Comparison of ENCODE assay signal across 8 cellular contexts in genomic region chr22:37930270-37930951, GRCh38. TPM values are rescaled to one million over a fixed set of nuclear protein-coding genes. Genes with fewer than 3 reads are reported as not detected.
DNase-seq lines count a peak whose midpoint lies in the region; ATAC-seq, FAIRE-seq and TF ChIP-seq lines count a peak whose summit lies in the region.

No MANE protein-coding gene starts in this region.

- CTCF ChIA-PET in A549 (lab: Yijun Ruan, JAX) = interaction anchor here (0.6 to 4.0 kb wide), 10 partner anchors 13 to 116 kb away, joined by 3 to 20 read pairs (median 6); partner anchors contain the start of gene MICALL1
- CTCF ChIA-PET in activated CD8-positive, alpha-beta T cell treated with anti-CD3 and anti-CD28 coated beads for 36 hours (lab: Charles Lee) = interaction anchor here (1.2 to 1.4 kb wide), 2 partner anchors 23 to 113 kb away, joined by 3 to 4 read pairs; partner anchors contain the start of genes C22orf23 and POLR2F

- no peaks in the 10 kb centered on the region for H3K27me3 ChIP-seq in Peyer's patch

- H3K27me3 Mint-ChIP-seq in activated CD8-positive, alpha-beta T cell treated with anti-CD3 and anti-CD28 coated beads for 36 hours = no peaks in the 10 kb centered on the region

- no peak overlapping the region for H3K4me2 ChIP-seq in A549

- no peak for TF ChIP-seq RAD21 in A549 (conservative IDR thresholded peaks at IDR 0.05 in 1 of 2, IDR thresholded peaks at IDR 0.05 in 1 of 2)

- H3K27ac ChIP-seq in A549 (no peak overlapping the region), kidney (ENCODE audit: low read depth in 2 of 2, low read length in 2 of 2) (no peak overlapping the region), Peyer's patch (no peak overlapping the region)

- H3K4me1 Mint-ChIP-seq in activated CD8-positive, alpha-beta T cell treated with anti-CD3 and anti-CD28 coated beads for 36 hours (ENCODE audit: low read depth) = peaks cover 9% of the 10 kb centered on the region

- no peak overlapping the region for H3K9ac ChIP-seq in kidney (ENCODE audit: low read length in 2 of 2)

- intact Hi-C loops in activated CD8-positive, alpha-beta T cell treated with anti-CD3 and anti-CD28 coated beads for 36 hours (cut with micrococcal nuclease) = loop anchor here (5.0 kb wide), 1 partner anchor 113 kb away; no protein-coding TSS in a partner anchor
- intact Hi-C loops in kidney (cut with DNase I) = no loop called here

- no peak for TF ChIP-seq EP300 in A549 (IDR thresholded peaks at IDR 0.05)

- peaks cover 2% of the 10 kb centered on the region for H3K36me3 Mint-ChIP-seq in activated CD8-positive, alpha-beta T cell treated with anti-CD3 and anti-CD28 coated beads for 36 hours (ENCODE audit: low read depth)

- ATAC-seq in A549 = peak; percentile 60 to 72
- ATAC-seq in activated CD8-positive, alpha-beta T cell treated with anti-CD3 and anti-CD28 coated beads for 36 hours = no peak

- H3K4me3 ChIP-seq in A549 (no peak overlapping the region), kidney (ENCODE audit: low read length in 2 of 2) (no peak overlapping the region), Peyer's patch (no peak overlapping the region)

- no peak for TF ChIP-seq POLR2A in A549 (IDR thresholded peaks at IDR 0.05; ENCODE audit: low read length)
- TF ChIP-seq POLR2A in Peyer's patch (IDR thresholded peaks at IDR 0.05) = no peak

- no peak overlapping the region for H3K27ac Mint-ChIP-seq in activated CD8-positive, alpha-beta T cell treated with anti-CD3 and anti-CD28 coated beads for 36 hours

- FAIRE-seq in A549 (lab: Jason Lieb, UNC) = no peak
- no peak for FAIRE-seq in kidney (lab: Jason Lieb, UNC)

- no peak overlapping the region for H3K4me3 Mint-ChIP-seq in activated CD8-positive, alpha-beta T cell treated with anti-CD3 and anti-CD28 coated beads for 36 hours

- peaks cover 14% of the 10 kb centered on the region for H3K4me1 ChIP-seq in A549
- peaks cover 12% of the 10 kb centered on the region in 2 donors for H3K4me1 ChIP-seq in kidney (ENCODE audit: control insufficient read depth in 1 of 2, insufficient read depth in 1 of 2, low read depth in 1 of 2, low read length in 2 of 2)
- peaks cover 0 to 16% (median 4%) of the 10 kb centered on the region in 4 donors for H3K4me1 ChIP-seq in Peyer's patch

- DNase-seq in A549 (ENCODE audit: low read depth in 1 of 2, low spot score in 1 of 2) = peak; percentile 25 to 28
- peak; percentile 36 for DNase-seq in activated CD8-positive, alpha-beta T cell treated with anti-CD3 and anti-CD28 coated beads for 36 hours
- peak; percentile 59 for DNase-seq in kidney
- no peak for DNase-seq in DMS79 (lab: John Stamatoyannopoulos, UW)
- DNase-seq in Peyer's patch = no peak
- no peak for DNase-seq in effector CD4-positive, alpha-beta T cell
- no peak for DNase-seq in NCI-H2081 treated with DMSO at 0.1 percent for 48 hours (lab: John Stamatoyannopoulos, UW)

- TF ChIP-seq CTCF in A549 (IDR thresholded peaks at IDR 0.05) (peak; percentile 37), GM12874 (IDR thresholded peaks at IDR 0.05; ENCODE audit: insufficient read depth, low read depth, low read length) (peak; percentile 56), kidney (IDR thresholded peaks at IDR 0.05; ENCODE audit: borderline replicate concordance, extremely low read depth, insufficient read depth) (peak; percentile 20), Peyer's patch (IDR thresholded peaks at IDR 0.05) (peak in 3 of 6 experiments; percentile 4 to 18 (median 14))
- TF ChIP-seq CTCF in activated CD8-positive, alpha-beta T cell treated with anti-CD3 and anti-CD28 coated beads for 36 hours (IDR thresholded peaks at IDR 0.05) = peak; percentile 52

- H3K9me3 ChIP-seq in A549 (no peaks in the 10 kb centered on the region), kidney (ENCODE audit: control insufficient read depth in 1 of 2, low read length in 2 of 2) (no peaks in the 10 kb centered on the region), Peyer's patch (no peaks in the 10 kb centered on the region)

- no peaks in the 10 kb centered on the region for H3K9me3 Mint-ChIP-seq in activated CD8-positive, alpha-beta T cell treated with anti-CD3 and anti-CD28 coated beads for 36 hours

- H3K36me3 ChIP-seq in kidney (ENCODE audit: control insufficient read depth in 1 of 2, insufficient read depth in 2 of 2, low read length in 2 of 2) = peaks cover 8 to 12% of the 10 kb centered on the region in 2 donors
- H3K36me3 ChIP-seq in Peyer's patch = peaks cover 0 to 71% (median 0%) of the 10 kb centered on the region in 3 donors

- POLR2A ChIA-PET in A549 (lab: Yijun Ruan, JAX) = interaction anchor here (1.4 kb wide), 1 partner anchor 25 kb away, joined by 5 read pairs; the partner anchor contains the start of gene MICALL1
- POLR2A ChIA-PET in activated CD8-positive, alpha-beta T cell treated with anti-CD3 and anti-CD28 coated beads for 36 hours (lab: Charles Lee) = interaction anchor here (0.8 to 1.0 kb wide), 2 partner anchors 14 to 106 kb away, joined by 3 read pairs; no protein-coding TSS in a partner anchor

- WGBS in A549 (ENCODE audit: missing lambda C conversion rate) = 86% methylated on average over 6 of the region's 11 CpGs

TF ChIP-seq in A549, 52 proteins besides CTCF, POLR2A, EP300 and RAD21:
- TF ChIP-seq HOXB13 (CRISPR knock-in tag; IDR thresholded peaks at IDR 0.05; ENCODE audit: low read depth) = no peak
- TF ChIP-seq TFCP2L1 (CRISPR knock-in tag; IDR thresholded peaks at IDR 0.05) = no peak
- no peak for TF ChIP-seq NPAS2 (CRISPR knock-in tag; IDR thresholded peaks at IDR 0.05; ENCODE audit: borderline replicate concordance)
- TF ChIP-seq ESRRA (IDR thresholded peaks at IDR 0.05; ENCODE audit: borderline replicate concordance, low read length) = no peak
- TF ChIP-seq RCOR1 (IDR thresholded peaks at IDR 0.05; ENCODE audit: low read depth, low read length) = no peak
- peak; percentile 72 for TF ChIP-seq ZFP36 (IDR thresholded peaks at IDR 0.05; ENCODE audit: borderline replicate concordance, partially characterized antibody)
- TF ChIP-seq SMC3 (IDR thresholded peaks at IDR 0.05) = no peak; the same call in 2 of the 3 replicates

RNA-seq across cellular contexts. Expression of gene C22orf23, which starts 23.0 kb away (rescaled TPM):
- 0.49 and 0.52 TPM in 2 replicates for polyA plus RNA-seq in A549 (2011; rRNA removed)
- polyA plus RNA-seq in A549 (2012; cell fraction: cytosol; rRNA removed) = 0.28 and 0.35 TPM in 2 replicates
- 0.23 and 0.71 TPM in 2 replicates for polyA plus RNA-seq in A549 (2012; cell fraction: nucleus; rRNA removed)
- 0.26 to 0.37 TPM (median 0.26 TPM) in 3 replicates for polyA plus RNA-seq in A549 (2017; fragmentation: RNase III; extraction: RNeasy Plus Mini Kit Qiagen cat#74134 plus additional on column Dnase treatment)
- 0.33 and 0.49 TPM in 2 replicates for polyA minus RNA-seq in A549 (2011; rRNA and poly(A)+ RNA removed)
- total RNA-seq in activated CD8-positive, alpha-beta T cell treated with anti-CD3 and anti-CD28 coated beads for 36 hours = not detected
- total RNA-seq in kidney = 0.57 TPM
- polyA plus RNA-seq in kidney (ENCODE audit: insufficient read depth, low read depth, low replicate concordance) = 1.0 TPM
- under 1 TPM in 1 of 4 donors, not detected in 3; 0.85 TPM for total RNA-seq in Peyer's patch

RNA-seq across cellular contexts. Expression of gene POLR2F, which starts 23.1 kb away (rescaled TPM):
- polyA plus RNA-seq in A549 (2011; rRNA removed) (59.1 and 90.0 TPM in 2 replicates), A549 (2017; fragmentation: RNase III; extraction: RNeasy Plus Mini Kit Qiagen cat#74134 plus additional on column Dnase treatment) (180 to 194 TPM (median 183 TPM) in 3 replicates), kidney (ENCODE audit: insufficient read depth, low read depth, low replicate concordance) (121 TPM)
- 193 and 287 TPM in 2 replicates for polyA plus RNA-seq in A549 (2012; cell fraction: cytosol; rRNA removed)
- 77.2 and 81.6 TPM in 2 replicates for polyA plus RNA-seq in A549 (2012; cell fraction: nucleus; rRNA removed)
- polyA minus RNA-seq in A549 (2011; rRNA and poly(A)+ RNA removed) = 20.3 and 21.3 TPM in 2 replicates
- 10 to 100 TPM; 82.2 to 85.4 TPM for total RNA-seq in activated CD8-positive, alpha-beta T cell treated with anti-CD3 and anti-CD28 coated beads for 36 hours
- total RNA-seq in kidney (57.9 TPM), Peyer's patch (10 to 100 TPM; 51.1 to 97.4 (median 55.2) TPM)

RNA-seq across cellular contexts. Expression of gene MICALL1, which starts 24.3 kb away (rescaled TPM):
- polyA plus RNA-seq in A549 (2011; rRNA removed) (10.4 and 11.1 TPM in 2 replicates), A549 (2017; fragmentation: RNase III; extraction: RNeasy Plus Mini Kit Qiagen cat#74134 plus additional on column Dnase treatment) (16.1 to 19.0 TPM (median 18.6 TPM) in 3 replicates), kidney (ENCODE audit: insufficient read depth, low read depth, low replicate concordance) (9.6 TPM)
- polyA plus RNA-seq in A549 (2012; cell fraction: cytosol; rRNA removed) = 8.1 and 13.2 TPM in 2 replicates
- polyA plus RNA-seq in A549 (2012; cell fraction: nucleus; rRNA removed) = 18.0 and 23.4 TPM in 2 replicates
- 18.0 and 19.1 TPM in 2 replicates for polyA minus RNA-seq in A549 (2011; rRNA and poly(A)+ RNA removed)
- 10 to 100 TPM; 10.2 to 11.8 TPM for total RNA-seq in activated CD8-positive, alpha-beta T cell treated with anti-CD3 and anti-CD28 coated beads for 36 hours
- total RNA-seq in kidney (30.9 TPM), Peyer's patch (10 to 100 TPM; 24.5 to 49.0 (median 31.8) TPM)

RNA-seq across cellular contexts. Expression of gene SOX10, which starts 53.9 kb away (rescaled TPM):
- polyA plus RNA-seq in A549 (2011; rRNA removed) (not detected in 2 replicates), A549 (2017; fragmentation: RNase III; extraction: RNeasy Plus Mini Kit Qiagen cat#74134 plus additional on column Dnase treatment) (not detected in 3 replicates), kidney (ENCODE audit: insufficient read depth, low read depth, low replicate concordance) (0.22 TPM)
- not detected in 2 replicates for polyA plus RNA-seq in A549 (2012; cell fraction: cytosol; rRNA removed)
- not detected in 2 replicates for polyA plus RNA-seq in A549 (2012; cell fraction: nucleus; rRNA removed)
- not detected in 2 replicates for polyA minus RNA-seq in A549 (2011; rRNA and poly(A)+ RNA removed)
- total RNA-seq in activated CD8-positive, alpha-beta T cell treated with anti-CD3 and anti-CD28 coated beads for 36 hours = not detected
- total RNA-seq in kidney (1.5 TPM), Peyer's patch (1 to 10 TPM in 1 of 4 donors, under 1 TPM in 2, not detected in 1; 0.35 to 1.1 (median 0.66) TPM)

Comparison
In these comparisons a context has a peak if more than half of its experiments do, and no peak if none do; other contexts are left out.
1. DNase-seq: peak in A549 (2 of 2), activated CD8-positive, alpha-beta T cell treated with anti-CD3 and anti-CD28 coated beads for 36 hours (single experiment) and kidney (single experiment); none in DMS79 (single experiment), Peyer's patch (0 of 3), effector CD4-positive, alpha-beta T cell (single experiment) and NCI-H2081 treated with DMSO at 0.1 percent for 48 hours (single experiment).